21 cellular contexts compared by ENCODE assay signal in genomic region chr6:11128608-11129007, GRCh38. TPM values are rescaled to one million over a fixed set of nuclear protein-coding genes. Genes with fewer than 3 reads are reported as not detected.
DNase-seq lines count a peak whose midpoint lies in the region; ATAC-seq, FAIRE-seq and TF ChIP-seq lines count a peak whose summit lies in the region.
"Had no signal": no experiment of that assay in that cellular context is flagged by ENCODE, and none has a peak within 500 bp of the region (broad histone marks: within the 10 kb centered on the region; RNA-seq: fewer than 3 reads in every experiment).

No MANE protein-coding gene starts in this region.

- no peak overlapping the region for H3K9ac ChIP-seq in K562 (ENCODE audit: insufficient read depth in 1 of 2, low read depth in 2 of 2, low read length in 2 of 2)

- no peaks in the 10 kb centered on the region for H3K9me1 ChIP-seq in K562 (ENCODE audit: control insufficient read depth, insufficient read depth, low read length)

- peak; percentile 47; the same call in 2 of the 3 replicates for ATAC-seq in K562
- peak; percentile 28 for ATAC-seq in sciatic nerve

- H4K20me1 ChIP-seq in K562 (replicated peaks; ENCODE audit: control insufficient read depth, insufficient read depth, low read length) = no peaks in the 10 kb centered on the region

- H3K27me3 ChIP-seq in K562 (ENCODE audit: control insufficient read depth in 2 of 2, insufficient read depth in 2 of 2, low read length in 2 of 2) (no peaks in the 10 kb centered on the region), left ventricle myocardium inferior (ENCODE audit: low read depth) (no peaks in the 10 kb centered on the region), small intestine (ENCODE audit: control insufficient read depth in 2 of 2, insufficient read depth in 2 of 2, low read length in 2 of 2) (no peaks in the 10 kb centered on the region)
- H3K27me3 ChIP-seq: BE2C had no signal

- WGBS in K562 (ENCODE audit: insufficient coverage, low coverage, missing lambda C conversion rate) = 91% methylated on average over 2 of the region's 2 CpGs
- 92 to 96% (median 95%) methylated on average over 2 of the region's 2 CpGs for WGBS in small intestine, 3 donors

- H3K4me1 ChIP-seq in K562 (replicated peaks in 1 of 2; ENCODE audit: control insufficient read depth in 2 of 2, insufficient read depth in 2 of 2, low read length in 2 of 2) (no peaks in the 10 kb centered on the region), left ventricle myocardium inferior (peaks cover 28% of the 10 kb centered on the region), small intestine (ENCODE audit: control insufficient read depth in 2 of 2, insufficient read depth in 1 of 2, low read depth in 1 of 2, low read length in 1 of 2) (no peaks in the 10 kb centered on the region)

- no peak for TF ChIP-seq RAD21 in K562 (CRISPR knock-in tag; conservative IDR thresholded peaks at IDR 0.05 in 1 of 2, IDR thresholded peaks at IDR 0.05 in 1 of 2)

- peak; percentile 14 for DNase-seq in Ammon's horn (ENCODE audit: low spot score)
- no peak for DNase-seq in K562 (ENCODE audit: extremely low read depth in 1 of 4, low spot score in 3 of 4)
- DNase-seq in left ventricle myocardium inferior = no peak
- DNase-seq in sciatic nerve (ENCODE audit: low spot score) = no peak
- DNase-seq in small intestine = no peak
- DNase-seq in 8988T = no peak
- DNase-seq in cerebellar cortex (ENCODE audit: low spot score) = no peak
- DNase-seq: BE2C; CD4-positive, CD25-positive, alpha-beta regulatory T cell; DMS79; H7; NCI-H1105; NCI-H2029 treated with DMSO at 0.1 percent for 48 hours; NCI-H226; NCI-H510A treated with DMSO at 0.1 percent for 48 hours; NCI-H748 treated with DMSO at 0.1 percent for 48 hours; PC-9 had no signal

- TF ChIP-seq POLR2A in K562 (conservative IDR thresholded peaks at IDR 0.05) = no peak

- no peak overlapping the region for H2AFZ ChIP-seq in K562 (ENCODE audit: low read depth, low read length)
- H2AFZ ChIP-seq: PC-9 had no signal

- peaks cover 15% of the 10 kb centered on the region for H3K79me2 ChIP-seq in K562 (ENCODE audit: control insufficient read depth, insufficient read depth, low read length)

- BruUV-seq in K562 (replicated peaks; lab: Mats Ljungman, UMichigan) = no TSS peak

- TF ChIP-seq CTCF in K562 (IDR thresholded peaks at IDR 0.05 in 2 of 3, conservative IDR thresholded peaks at IDR 0.05 in 1 of 3; ENCODE audit: insufficient read depth in 2 of 3, low read depth in 1 of 3, low read length in 3 of 3) = no peak
- peak; percentile 8 for TF ChIP-seq CTCF in left ventricle myocardium inferior (IDR thresholded peaks at IDR 0.05; ENCODE audit: borderline replicate concordance)

- H3K4me3 ChIP-seq in K562 = no peak overlapping the region
- H3K4me3 ChIP-seq in left ventricle myocardium inferior = no peak overlapping the region
- no peak overlapping the region for H3K4me3 ChIP-seq in small intestine (ENCODE audit: low read depth in 1 of 2, low read length in 2 of 2)
- H3K4me3 ChIP-seq: A549, PC-9 had no signal

- H3K4me2 ChIP-seq in K562 (ENCODE audit: insufficient read depth, low read length) = no peak overlapping the region
- H3K4me2 ChIP-seq: A549, PC-9 had no signal

- FAIRE-seq in K562 (lab: Jason Lieb, UNC) (no peak), small intestine (lab: Jason Lieb, UNC) (no peak)
- FAIRE-seq: A549, GM12891 had no signal

- CTCF ChIA-PET in K562 (lab: Yijun Ruan, JAX; ENCODE audit: low intra/inter-chr PET ratio) = no interaction called here

- POLR2A ChIA-PET in K562 (lab: Yijun Ruan, JAX) = interaction anchor here (0.7 to 2.2 kb wide), 2 partner anchors 8 to 16 kb away, joined by 3 to 7 read pairs; no protein-coding TSS in a partner anchor

- intact Hi-C loops in K562 (cut with micrococcal nuclease) (no loop called here), left ventricle myocardium inferior (cut with micrococcal nuclease) (no loop called here), sciatic nerve (cut with DNase I) (no loop called here)

- no peak overlapping the region for H3K27ac ChIP-seq in K562 (ENCODE audit: extremely low read depth, low read depth, low read length)
- H3K27ac ChIP-seq in left ventricle myocardium inferior (replicated peaks) = no peak overlapping the region
- H3K27ac ChIP-seq in small intestine (ENCODE audit: low read depth in 1 of 2, low read length in 1 of 2) = no peak overlapping the region
- H3K27ac ChIP-seq: A549, PC-9, RWPE1 had no signal

- in situ Hi-C loops in K562 (cut with MboI) = no loop called here

- H3K9me3 ChIP-seq in K562 (replicated peaks; ENCODE audit: control insufficient read depth, insufficient read depth, low read depth, low read length) (no peaks in the 10 kb centered on the region), left ventricle myocardium inferior (replicated peaks) (no peaks in the 10 kb centered on the region), small intestine (ENCODE audit: control insufficient read depth, low read depth) (no peaks in the 10 kb centered on the region)
- H3K9me3 ChIP-seq: A549, BE2C had no signal

- 0 out of 3 replicates have a peak, but pooled peaks cover 2% of the 10 kb centered on the region for H3K36me3 ChIP-seq in K562 (ENCODE audit: control insufficient read depth, insufficient read depth, low read length)
- no peaks in the 10 kb centered on the region for H3K36me3 ChIP-seq in left ventricle myocardium inferior
- H3K36me3 ChIP-seq in small intestine (ENCODE audit: control insufficient read depth in 2 of 2, insufficient read depth in 2 of 2, low read length in 2 of 2) = no peaks in the 10 kb centered on the region
- H3K36me3 ChIP-seq: BE2C had no signal

- no peak for TF ChIP-seq EP300 in K562 (IDR thresholded peaks at IDR 0.05; ENCODE audit: low read length)

TF ChIP-seq in K562, 482 proteins besides CTCF, POLR2A, EP300 and RAD21 (continues in another document):
- TF ChIP-seq CREB1 (IDR thresholded peaks at IDR 0.05) (no peak), CREB1 (CRISPR knock-in tag; IDR thresholded peaks at IDR 0.05) (no peak), TGIF2 (CRISPR knock-in tag; IDR thresholded peaks at IDR 0.05) (no peak), BACH1 (tag; IDR thresholded peaks at IDR 0.05) (no peak), ZNF41 (CRISPR knock-in tag; conservative IDR thresholded peaks at IDR 0.05) (no peak), ESRRB (CRISPR knock-in tag; IDR thresholded peaks at IDR 0.05; ENCODE audit: borderline replicate concordance) (no peak), GTF2E2 (tag; IDR thresholded peaks at IDR 0.05) (no peak)

RNA-seq across cellular contexts. Expression of gene ERVFRD-1, which starts 17.1 kb away (rescaled TPM):
- not detected in 2 replicates for total RNA-seq in K562 (2011; cell fraction: chromatin; rRNA removed; ENCODE audit: low replicate concordance)
- not detected in 2 replicates for total RNA-seq in K562 (2011; cell fraction: nucleolus; rRNA removed)
- 0.15 TPM in 1 of 2 replicates, not detected in the other for total RNA-seq in K562 (2011; cell fraction: nucleoplasm; rRNA removed)
- total RNA-seq in K562 (2014; rRNA removed) (0.05 and 0.16 TPM in 2 replicates), K562 (2014; rRNA removed; fragmentation: Illumina TruSeq; extraction: Trizol) (0.06 TPM in 1 of 2 replicates, not detected in the other), K562 (2015; rRNA removed; fragmentation: Illumina TruSeq; extraction: Trizol) (0.08 and 0.14 TPM in 2 replicates), K562 (2021) (0.04 and 0.09 TPM in 2 replicates), left ventricle myocardium inferior (not detected), sciatic nerve (0.22 TPM)
- polyA plus RNA-seq in K562 (2011; rRNA removed) (not detected in 2 replicates), K562 (2014; fragmentation: Illumina TruSeq; extraction: Trizol) (0.04 and 0.10 TPM in 2 replicates), K562 (2014; fragmentation: Nextera tagmentation; extraction: Ambion mirVana) (under 1 TPM; 0.07 to 0.10 TPM), K562 (2014; rRNA removed) (0.05 TPM in 2 replicates), small intestine (under 1 TPM in 1 of 3 donors, not detected in 2; 0.10 TPM)
- not detected in 2 replicates for polyA plus RNA-seq in K562 (2011; cell fraction: cytosol; rRNA removed)
- not detected in 2 replicates for polyA plus RNA-seq in K562 (2011; cell fraction: nucleus; rRNA removed)
- polyA plus RNA-seq in K562 (2012) = 0.34 and 1.7 TPM in 2 replicates
- not detected in 2 replicates for polyA minus RNA-seq in K562 (2011; rRNA and poly(A)+ RNA removed)
- polyA minus RNA-seq in K562 (2011; cell fraction: cytosol; rRNA and poly(A)+ RNA removed) = not detected in 2 replicates
- not detected in 2 replicates for polyA minus RNA-seq in K562 (2011; cell fraction: nucleus; rRNA and poly(A)+ RNA removed)
- total RNA-seq: CD4-positive, CD25-positive, alpha-beta regulatory T cell; H7; HT1080; PC-9 had no signal
- polyA plus RNA-seq: A549 had no signal

RNA-seq across cellular contexts. Expression of gene SMIM13, which starts 35.0 kb away (rescaled TPM):
- total RNA-seq in K562 (2011; cell fraction: chromatin; rRNA removed; ENCODE audit: low replicate concordance) = 4.2 and 16.1 TPM in 2 replicates
- 2.2 and 3.4 TPM in 2 replicates for total RNA-seq in K562 (2011; cell fraction: nucleolus; rRNA removed)
- 9.5 and 15.3 TPM in 2 replicates for total RNA-seq in K562 (2011; cell fraction: nucleoplasm; rRNA removed)
- total RNA-seq in K562 (2014; rRNA removed) (10.1 and 11.7 TPM in 2 replicates), K562 (2014; rRNA removed; fragmentation: Illumina TruSeq; extraction: Trizol) (21.5 and 23.7 TPM in 2 replicates), K562 (2015; rRNA removed; fragmentation: Illumina TruSeq; extraction: Trizol) (12.1 and 13.0 TPM in 2 replicates), K562 (2021) (23.0 and 24.8 TPM in 2 replicates), left ventricle myocardium inferior (12.3 TPM), sciatic nerve (17.2 TPM)
- polyA plus RNA-seq in K562 (2011; rRNA removed) (7.1 and 8.9 TPM in 2 replicates), K562 (2014; fragmentation: Illumina TruSeq; extraction: Trizol) (14.5 and 15.2 TPM in 2 replicates), K562 (2014; fragmentation: Nextera tagmentation; extraction: Ambion mirVana) (1 to 10 TPM; 5.5 to 7.2 TPM), K562 (2014; rRNA removed) (7.7 and 8.7 TPM in 2 replicates), small intestine (1 to 10 TPM; 2.4 to 4.6 (median 3.6) TPM)
- 1.7 and 3.4 TPM in 2 replicates for polyA plus RNA-seq in K562 (2011; cell fraction: cytosol; rRNA removed)
- polyA plus RNA-seq in K562 (2011; cell fraction: nucleus; rRNA removed) = 2.4 and 3.3 TPM in 2 replicates
- 12.6 and 15.8 TPM in 2 replicates for polyA plus RNA-seq in K562 (2012)
- polyA minus RNA-seq in K562 (2011; rRNA and poly(A)+ RNA removed) = 13.3 and 17.7 TPM in 2 replicates
- polyA minus RNA-seq in K562 (2011; cell fraction: cytosol; rRNA and poly(A)+ RNA removed) = 7.8 and 8.5 TPM in 2 replicates
- polyA minus RNA-seq in K562 (2011; cell fraction: nucleus; rRNA and poly(A)+ RNA removed) = 2.8 and 5.9 TPM in 2 replicates
